In genomic region chr10:4270116-4270515, GRCh38 we compare ENCODE assay signal across 13 cellular contexts.
DNase-seq lines count a peak whose midpoint lies in the region; ATAC-seq and TF ChIP-seq lines count a peak whose summit lies in the region.
"Had no signal": no experiment of that assay in that cellular context is flagged by ENCODE, and none has a peak within 500 bp of the region (broad histone marks: within the 10 kb centered on the region; RNA-seq: fewer than 3 reads in every experiment).

No MANE protein-coding gene starts in this region.

- peaks cover 2% of the 10 kb centered on the region for H3K27me3 Mint-ChIP-seq in GM23338 (ENCODE audit: insufficient read depth, low read depth, poor library complexity)
- H3K27me3 Mint-ChIP-seq: activated naive CD8-positive, alpha-beta T cell had no signal

- no peak for TF ChIP-seq CTCF in GM23338 (conservative IDR thresholded peaks at IDR 0.05; ENCODE audit: low read depth in 2 of 2)

- in situ Hi-C loops in T47D (cut with HindIII; ENCODE audit: low pct_unique_long_range_greater_than_20kb, low sequenced_read_pairs) = no loop called here

- H2AFZ ChIP-seq in GM23338 = no peak overlapping the region

- ATAC-seq in GM23338 = no peak
- ATAC-seq in HG03045 (IDR thresholded peaks at IDR 0.05; ENCODE audit: unreplicated experiment) = no peak

- H3K9me3 Mint-ChIP-seq in GM23338 = peaks cover 44% of the 10 kb centered on the region

- no peaks in the 10 kb centered on the region for H3K4me1 Mint-ChIP-seq in GM23338

- H3K27ac Mint-ChIP-seq in GM23338 = no peak overlapping the region
- H3K27ac Mint-ChIP-seq: activated naive CD8-positive, alpha-beta T cell had no signal

- H4K20me1 ChIP-seq in GM23338 (replicated peaks; ENCODE audit: insufficient read depth) = no peaks in the 10 kb centered on the region

- peaks cover 12% of the 10 kb centered on the region for H3K36me3 ChIP-seq in GM23338 (ENCODE audit: insufficient read depth)
- H3K36me3 ChIP-seq: BE2C, WERI-Rb-1 had no signal

- no peak overlapping the region for H3K4me3 ChIP-seq in GM23338

- peaks cover 6% of the 10 kb centered on the region; the same call in 1 of the 2 replicates for H3K9me2 ChIP-seq in GM23338 (ENCODE audit: insufficient read depth)

- H3K27me3 ChIP-seq in GM23338 (ENCODE audit: insufficient read depth) = no peaks in the 10 kb centered on the region
- H3K27me3 ChIP-seq: BE2C had no signal

- H3K4me2 ChIP-seq in GM23338 = no peak overlapping the region

- H3K27ac ChIP-seq in GM23338 (ENCODE audit: low read depth) = no peak overlapping the region
- H3K27ac ChIP-seq: WERI-Rb-1 had no signal

- H3K4me3 Mint-ChIP-seq in GM23338 = no peak overlapping the region
- H3K4me3 Mint-ChIP-seq: activated naive CD8-positive, alpha-beta T cell had no signal

- no peaks in the 10 kb centered on the region for H3K79me2 ChIP-seq in GM23338 (replicated peaks; ENCODE audit: insufficient read depth)

- peak; percentile 70 for DNase-seq in A172 (ENCODE audit: low spot score)
- peak; percentile 75 for DNase-seq in M059J (ENCODE audit: low read depth)
- DNase-seq in T47D (ENCODE audit: low read depth in 1 of 2, low spot score in 1 of 2) = peak; percentile 35 to 98
- DNase-seq in islet precursor cell = peak; percentile 90
- no peak for DNase-seq in UCSD-AML1 (lab: John Stamatoyannopoulos, UW; ENCODE audit: unreplicated experiment)
- no peak for DNase-seq in posterior vena cava (ENCODE audit: low spot score)
- DNase-seq in GM23338 (ENCODE audit: low spot score) = no peak
- DNase-seq: BE2C, NCI-H2227 treated with DMSO at 0.1 percent for 48 hours, retina, WERI-Rb-1 had no signal

- intact Hi-C loops in posterior vena cava (cut with DNase I) = no loop called here

- H3K4me1 ChIP-seq in GM23338 (ENCODE audit: insufficient read depth) = no peaks in the 10 kb centered on the region
- H3K4me1 ChIP-seq: BE2C had no signal

- H3F3A ChIP-seq in GM23338 (replicated peaks; ENCODE audit: low read depth) = no peaks in the 10 kb centered on the region

- peaks cover 27% of the 10 kb centered on the region for H3K36me3 Mint-ChIP-seq in GM23338 (ENCODE audit: low read depth)
- H3K36me3 Mint-ChIP-seq: activated naive CD8-positive, alpha-beta T cell had no signal

TF ChIP-seq in GM23338, 12 proteins besides CTCF, POLR2A, EP300 and RAD21:
- TF ChIP-seq EZH2 (IDR thresholded peaks at IDR 0.05; ENCODE audit: low read depth, unreplicated experiment) = no peak

Comparison
In these comparisons a context has a peak if more than half of its experiments do, and no peak if none do; other contexts are left out.
1. DNase-seq: peak in A172 (single experiment), M059J (single experiment), T47D (2 of 2) and islet precursor cell (single experiment); none in UCSD-AML1 (single experiment), posterior vena cava (single experiment) and GM23338 (single experiment).